In the genomic region with DNA sequence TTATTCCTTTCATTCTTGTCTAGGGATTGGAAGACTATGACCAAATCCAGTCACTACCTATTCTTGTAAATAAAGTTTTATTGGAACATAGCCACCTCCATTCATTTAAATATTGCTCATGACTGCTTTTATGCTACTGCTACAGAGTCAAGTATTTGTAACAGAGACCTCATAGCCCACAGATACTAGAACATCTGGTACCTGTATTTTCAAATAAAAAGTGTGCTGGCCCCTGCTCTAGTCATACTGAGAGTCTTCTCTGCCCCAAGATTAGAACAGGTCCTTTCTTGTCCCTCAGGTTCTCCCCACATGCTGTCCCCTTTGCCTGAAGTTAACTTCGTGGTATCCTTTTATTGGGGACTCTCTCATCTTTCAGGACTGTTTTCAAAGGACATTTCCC, we compare ENCODE assay signal across 23 cellular contexts.
"Had no signal": no experiment of that assay in that cellular context is flagged by ENCODE, and none has a peak within 500 bp of the region (broad histone marks: within the 10 kb centered on the region; RNA-seq: fewer than 3 reads in every experiment).

No MANE protein-coding gene starts in this region.

- DNase-seq: hippocampal formation; kidney glomerular epithelial cell; left cardiac atrium; left ventricle myocardium inferior; midbrain; mucosa of descending colon; naive thymus-derived CD4-positive, alpha-beta T cell; nucleus accumbens; pancreas; posterior cingulate gyrus; retina; right cardiac atrium; spleen; stimulated activated CD4-positive, alpha-beta T cell treated with anti-CD3 and anti-CD28 coated beads, Interleukin-4, amount 100 ng/mL, for 24 hours; stimulated activated naive CD4-positive, alpha-beta T cell; tibial artery; trophoblast cell; upper lobe of right lung; uterus had no signal

- FAIRE-seq: keratinocyte, pancreas had no signal

- ATAC-seq: left cardiac atrium; mucosa of descending colon; naive thymus-derived CD4-positive, alpha-beta T cell; natural killer cell treated with Interleukin-12 subunit alpha and Interleukin-12 subunit beta and Interleukin-15 and Interleukin-18, amount 100 ng/mL, for 72 hours; pancreas; right cardiac atrium; sciatic nerve; stimulated activated effector memory CD8-positive, alpha-beta T cell treated with anti-CD3 and anti-CD28 coated beads, Interleukin-12 subunit alpha, Interleukin-12 subunit beta, amount 100 ng/mL, for 72 hours; upper lobe of right lung had no signal
